ENCODE assay signal across 9 cellular contexts in genomic region chr5:34008721-34009120, GRCh38. TPM values are rescaled to one million over a fixed set of nuclear protein-coding genes. Genes with fewer than 3 reads are reported as not detected.
DNase-seq lines count a peak whose midpoint lies in the region; ATAC-seq and TF ChIP-seq lines count a peak whose summit lies in the region.
"Had no signal": no experiment of that assay in that cellular context is flagged by ENCODE, and none has a peak within 500 bp of the region (broad histone marks: within the 10 kb centered on the region; RNA-seq: fewer than 3 reads in every experiment).

No MANE protein-coding gene starts in this region.

- H3K27ac ChIP-seq in BLaER1 treated with 17β-estradiol and CSF1 and Interleukin-3, amounts not matched to agents 10 nM and 100 nM = peak overlapping the region; percentile 78 to 93 (median 85)
- peak overlapping the region; percentile 93 for H3K27ac ChIP-seq in KMS-11
- H3K27ac ChIP-seq in body of pancreas = peak overlapping the region; percentile 83 to 95 (median 88)
- H3K27ac ChIP-seq in mucosa of rectum (ENCODE audit: low read depth in 2 of 2, low read length in 2 of 2) = peak overlapping the region; percentile 95

- no peaks in the 10 kb centered on the region for H3K9me3 ChIP-seq in BLaER1 treated with 17β-estradiol and CSF1 and Interleukin-3, amounts not matched to agents 10 nM and 100 nM (replicated peaks in 1 of 11)
- H3K9me3 ChIP-seq in body of pancreas (no peaks in the 10 kb centered on the region), mucosa of rectum (ENCODE audit: control insufficient read depth in 2 of 2, low read length in 2 of 2) (no peaks in the 10 kb centered on the region)

- peak overlapping the region; percentile 74 to 90 (median 87) for H3K9ac ChIP-seq in BLaER1 treated with 17β-estradiol and CSF1 and Interleukin-3, amounts not matched to agents 10 nM and 100 nM
- H3K9ac ChIP-seq in KMS-11 (peak overlapping the region; percentile 80), mucosa of rectum (ENCODE audit: low read depth in 1 of 2, low read length in 2 of 2) (peak overlapping the region; percentile 85 to 88)

- DNase-seq in body of pancreas (no peak), OCI-M2 (lab: John Stamatoyannopoulos, UW; ENCODE audit: unreplicated experiment) (no peak), glomerular visceral epithelial cell (ENCODE audit: extremely low spot score) (no peak), NCI-H1436 (lab: John Stamatoyannopoulos, UW) (no peak), amygdala (lab: John Stamatoyannopoulos, UW) (no peak)

- peaks cover 3 to 20% (median 11%) of the 10 kb centered on the region in 11 experiments; a peak in 19 of 22 replicates for H3K36me3 ChIP-seq in BLaER1 treated with 17β-estradiol and CSF1 and Interleukin-3, amounts not matched to agents 10 nM and 100 nM
- H3K36me3 ChIP-seq in KMS-11 (ENCODE audit: insufficient read depth) = no peaks in the 10 kb centered on the region
- H3K36me3 ChIP-seq in body of pancreas (replicated peaks in 1 of 2; ENCODE audit: insufficient read depth in 1 of 2, low read depth in 2 of 2) = no peaks in the 10 kb centered on the region
- peaks cover 3 to 12% of the 10 kb centered on the region in 2 donors for H3K36me3 ChIP-seq in mucosa of rectum (ENCODE audit: control insufficient read depth in 2 of 2, insufficient read depth in 2 of 2, low read length in 2 of 2)

- H3K4me3 ChIP-seq in BLaER1 treated with 17β-estradiol and CSF1 and Interleukin-3, amounts not matched to agents 10 nM and 100 nM = peak overlapping the region; percentile 63 to 82 (median 71)
- H3K4me3 ChIP-seq in KMS-11 (IDR thresholded peaks at IDR 0.05; ENCODE audit: insufficient read depth, low read depth, low read length) (no peak overlapping the region), body of pancreas (peak overlapping the region; percentile 48 to 60), mucosa of rectum (ENCODE audit: low read length in 2 of 2) (peak overlapping the region; percentile 83 to 92)

- H4K20me1 ChIP-seq in BLaER1 treated with 17β-estradiol and CSF1 and Interleukin-3, amounts not matched to agents 10 nM and 100 nM = no peaks in the 10 kb centered on the region
- no peaks in the 10 kb centered on the region for H4K20me1 ChIP-seq in KMS-11 (ENCODE audit: insufficient read depth)

- H3K27me3 ChIP-seq in BLaER1 treated with 17β-estradiol and CSF1 and Interleukin-3, amounts not matched to agents 10 nM and 100 nM = no peaks in the 10 kb centered on the region
- H3K27me3 ChIP-seq in KMS-11 (ENCODE audit: insufficient read depth, low read depth) = no peaks in the 10 kb centered on the region
- no peaks in the 10 kb centered on the region for H3K27me3 ChIP-seq in body of pancreas
- H3K27me3 ChIP-seq in mucosa of rectum (ENCODE audit: control insufficient read depth in 2 of 2, insufficient read depth in 2 of 2, low read length in 2 of 2) = no peaks in the 10 kb centered on the region

- H2AFZ ChIP-seq in KMS-11 (ENCODE audit: low read depth) = peak overlapping the region; percentile 84

- no peak for TF ChIP-seq POLR2A in body of pancreas (IDR thresholded peaks at IDR 0.05)

- peak overlapping the region; percentile 65 to 92 (median 84) for H3K4me2 ChIP-seq in BLaER1 treated with 17β-estradiol and CSF1 and Interleukin-3, amounts not matched to agents 10 nM and 100 nM
- H3K4me2 ChIP-seq in KMS-11 = peak overlapping the region; percentile 67

- TF ChIP-seq CTCF in KMS-11 (conservative IDR thresholded peaks at IDR 0.05; ENCODE audit: low read depth, low read length) (no peak), body of pancreas (IDR thresholded peaks at IDR 0.05) (no peak)

- H3K79me2 ChIP-seq in KMS-11 (ENCODE audit: insufficient read depth, low read depth) = peaks cover 8% of the 10 kb centered on the region; the same call in 1 of the 2 replicates

- WGBS in body of pancreas, 2 donors = 2 to 6% methylated on average over 2 of the region's 2 CpGs

- intact Hi-C loops in body of pancreas (cut with DNase I) = no loop called here

- ATAC-seq in body of pancreas = no peak

- H3K4me1 ChIP-seq in BLaER1 treated with 17β-estradiol and CSF1 and Interleukin-3, amounts not matched to agents 10 nM and 100 nM = peaks cover 15 to 32% (median 24%) of the 10 kb centered on the region in 10 experiments
- H3K4me1 ChIP-seq in KMS-11 (ENCODE audit: low read depth, poor library complexity, severe bottlenecking) (peaks cover 20% of the 10 kb centered on the region), body of pancreas (peaks cover 28% of the 10 kb centered on the region), mucosa of rectum (ENCODE audit: control insufficient read depth in 2 of 2, insufficient read depth in 2 of 2, low read length in 2 of 2) (peaks cover 20 to 39% of the 10 kb centered on the region in 2 donors)

RNA-seq across cellular contexts. Expression of gene AMACR, which starts 0.9 kb away (rescaled TPM):
- 1 to 10 TPM; 5.4 to 7.3 TPM for total RNA-seq in body of pancreas

RNA-seq across cellular contexts. Expression of gene SLC45A2, which starts 24.2 kb away (rescaled TPM):
- total RNA-seq in body of pancreas = not detected
- total RNA-seq: HT1080 had no signal

RNA-seq across cellular contexts. Expression of gene C1QTNF3, which starts 34.3 kb away (rescaled TPM):
- total RNA-seq in body of pancreas = 1 to 10 TPM in 1 of 2 donors, under 1 TPM in 1; 0.99 to 8.3 TPM
